Comparison of ENCODE assay signal across 8 cellular contexts in genomic region chr7:55074008-55074499, GRCh38. TPM values are rescaled to one million over a fixed set of nuclear protein-coding genes. Genes with fewer than 3 reads are reported as not detected.
DNase-seq lines count a peak whose midpoint lies in the region; ATAC-seq, FAIRE-seq and TF ChIP-seq lines count a peak whose summit lies in the region.

No MANE protein-coding gene starts in this region.

- H3K4me1 ChIP-seq in astrocyte (ENCODE audit: insufficient read depth, low read length) = peaks cover 32% of the 10 kb centered on the region

- H3K36me3 ChIP-seq in astrocyte (ENCODE audit: insufficient read depth, low read length) = peaks cover 2% of the 10 kb centered on the region

- H3K4me1 Mint-ChIP-seq in astrocyte (ENCODE audit: low read depth, unreplicated experiment) = peaks cover 33% of the 10 kb centered on the region
- peaks cover 41% of the 10 kb centered on the region for H3K4me1 Mint-ChIP-seq in type B pancreatic cell (ENCODE audit: unreplicated experiment)

- H3K4me2 ChIP-seq in astrocyte (ENCODE audit: low read length) = peak overlapping the region; percentile 82

- intact Hi-C loops in left colon (cut with DNase I, micrococcal nuclease) = no loop called here

- peak overlapping the region; percentile 38 for H3K4me3 ChIP-seq in astrocyte (ENCODE audit: insufficient read depth, low read depth, low read length)

- FAIRE-seq in astrocyte (lab: Jason Lieb, UNC) = no peak

- H3K79me2 ChIP-seq in astrocyte (ENCODE audit: insufficient read depth, low read length) = peaks cover 76% of the 10 kb centered on the region

- DNase-seq in activated naive CD4-positive, alpha-beta T cell treated with Interleukin-2 at 50 U/mL for 16 hours = peak; percentile 45
- no peak for DNase-seq in activated naive CD4-positive, alpha-beta T cell (lab: John Stamatoyannopoulos, UW)
- DNase-seq in NCI-H69 (lab: John Stamatoyannopoulos, UW) (peak; percentile 81), astrocyte (ENCODE audit: low read depth) (peak; percentile 88), left colon (peak; percentile 87 to 95), type B pancreatic cell (ENCODE audit: extremely low spot score, unreplicated experiment) (no peak), cerebellum (ENCODE audit: low spot score) (no peak)

- H2AFZ ChIP-seq in astrocyte (ENCODE audit: low read depth, low read length) = no peak overlapping the region

- peaks cover 4% of the 10 kb centered on the region for H3K36me3 Mint-ChIP-seq in astrocyte (ENCODE audit: low read depth, unreplicated experiment)
- H3K36me3 Mint-ChIP-seq in type B pancreatic cell = peaks cover 12% of the 10 kb centered on the region

- H3K9me3 Mint-ChIP-seq in astrocyte (ENCODE audit: unreplicated experiment) = no peaks in the 10 kb centered on the region
- no peaks in the 10 kb centered on the region for H3K9me3 Mint-ChIP-seq in type B pancreatic cell

- H3K4me3 Mint-ChIP-seq in astrocyte (ENCODE audit: unreplicated experiment) (peak overlapping the region; percentile 30), type B pancreatic cell (peak overlapping the region; percentile 23)

- no peaks in the 10 kb centered on the region for H3K27me3 ChIP-seq in astrocyte (ENCODE audit: insufficient read depth, low read length)

- no peaks in the 10 kb centered on the region for H3K9me3 ChIP-seq in astrocyte (ENCODE audit: insufficient read depth, low read depth, low read length)

- no peaks in the 10 kb centered on the region for H3K27me3 Mint-ChIP-seq in astrocyte (ENCODE audit: low read depth, unreplicated experiment)
- no peaks in the 10 kb centered on the region for H3K27me3 Mint-ChIP-seq in type B pancreatic cell

- H3K27ac ChIP-seq in astrocyte (ENCODE audit: low read depth, low read length) = peak overlapping the region; percentile 97

- peak overlapping the region; percentile 80 for H3K9ac ChIP-seq in astrocyte (ENCODE audit: low read length)

- H3K27ac Mint-ChIP-seq in astrocyte (ENCODE audit: unreplicated experiment) = peak overlapping the region; percentile 89
- H3K27ac Mint-ChIP-seq in type B pancreatic cell = peak overlapping the region; percentile 92

- no peaks in the 10 kb centered on the region for H4K20me1 ChIP-seq in astrocyte (ENCODE audit: insufficient read depth, low read length)

- ATAC-seq in HG02798 (IDR thresholded peaks at IDR 0.05; ENCODE audit: poor library complexity, unreplicated experiment) = peak; percentile 89
- peak; percentile 78 for ATAC-seq in left colon

- TF ChIP-seq CTCF in astrocyte (IDR thresholded peaks at IDR 0.05; ENCODE audit: insufficient read depth, low read depth, low read length) = no peak
- no peak for TF ChIP-seq CTCF in type B pancreatic cell (conservative IDR thresholded peaks at IDR 0.05)

RNA-seq across cellular contexts. Expression of gene EGFR, which starts 55.2 kb away (rescaled TPM):
- total RNA-seq in astrocyte (22.0 and 27.3 TPM in 2 replicates), left colon (10 to 100 TPM; 66.8 to 85.6 TPM), type B pancreatic cell (ENCODE audit: low replicate concordance) (44.6 and 56.5 TPM in 2 replicates), cerebellum (46.9 TPM)

Comparison
In these comparisons a context has a peak if more than half of its experiments do, and no peak if none do; other contexts are left out.
1. DNase-seq: peak in activated naive CD4-positive, alpha-beta T cell treated with Interleukin-2 at 50 U/mL for 16 hours (single experiment), NCI-H69 (single experiment), astrocyte (single experiment) and left colon (2 of 2); none in activated naive CD4-positive, alpha-beta T cell (0 of 4), type B pancreatic cell (single experiment) and cerebellum (single experiment).